In the genomic region with DNA sequence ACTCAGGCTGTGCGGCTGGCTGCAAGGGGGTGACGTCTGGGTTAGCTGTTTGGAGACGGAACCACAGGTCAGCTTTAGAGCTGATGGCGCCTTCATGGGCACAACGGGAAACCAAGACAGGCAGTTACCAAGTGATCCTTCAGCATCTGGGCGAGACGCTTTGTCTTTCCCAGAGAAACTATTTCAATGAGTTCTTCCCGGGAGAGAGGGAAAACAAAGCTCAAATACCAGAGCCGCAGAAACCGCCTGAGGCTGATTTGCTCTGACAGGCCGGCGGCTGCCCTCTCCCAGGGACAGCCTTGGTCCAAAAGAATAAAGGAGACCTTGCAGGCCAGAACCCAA, we compare ENCODE assay signal across 1 cellular context.
TF ChIP-seq lines count a peak whose summit lies in the region.

No MANE protein-coding gene starts in this region.

TF ChIP-seq in GM23338, 12 proteins besides CTCF, POLR2A, EP300 and RAD21:
- TF ChIP-seq ZNF331 (CRISPR knock-in tag; IDR thresholded peaks at IDR 0.05; ENCODE audit: low read depth) (no peak), NANOG (IDR thresholded peaks at IDR 0.05; ENCODE audit: borderline replicate concordance) (no peak), POLR2AphosphoS5 (IDR thresholded peaks at IDR 0.05; ENCODE audit: low read depth) (no peak), STAT1 (IDR thresholded peaks at IDR 0.05; ENCODE audit: unreplicated experiment) (no peak), EZH2 (IDR thresholded peaks at IDR 0.05; ENCODE audit: low read depth, unreplicated experiment) (no peak), EZH2phosphoT487 (IDR thresholded peaks at IDR 0.05; ENCODE audit: unreplicated experiment) (no peak), CREB1 (CRISPR knock-in tag; IDR thresholded peaks at IDR 0.05; ENCODE audit: low read depth) (no peak), ZNF114 (CRISPR knock-in tag; IDR thresholded peaks at IDR 0.05) (no peak), JUNB (IDR thresholded peaks at IDR 0.05; ENCODE audit: unreplicated experiment) (no peak)
- TF ChIP-seq, protein P1, sequence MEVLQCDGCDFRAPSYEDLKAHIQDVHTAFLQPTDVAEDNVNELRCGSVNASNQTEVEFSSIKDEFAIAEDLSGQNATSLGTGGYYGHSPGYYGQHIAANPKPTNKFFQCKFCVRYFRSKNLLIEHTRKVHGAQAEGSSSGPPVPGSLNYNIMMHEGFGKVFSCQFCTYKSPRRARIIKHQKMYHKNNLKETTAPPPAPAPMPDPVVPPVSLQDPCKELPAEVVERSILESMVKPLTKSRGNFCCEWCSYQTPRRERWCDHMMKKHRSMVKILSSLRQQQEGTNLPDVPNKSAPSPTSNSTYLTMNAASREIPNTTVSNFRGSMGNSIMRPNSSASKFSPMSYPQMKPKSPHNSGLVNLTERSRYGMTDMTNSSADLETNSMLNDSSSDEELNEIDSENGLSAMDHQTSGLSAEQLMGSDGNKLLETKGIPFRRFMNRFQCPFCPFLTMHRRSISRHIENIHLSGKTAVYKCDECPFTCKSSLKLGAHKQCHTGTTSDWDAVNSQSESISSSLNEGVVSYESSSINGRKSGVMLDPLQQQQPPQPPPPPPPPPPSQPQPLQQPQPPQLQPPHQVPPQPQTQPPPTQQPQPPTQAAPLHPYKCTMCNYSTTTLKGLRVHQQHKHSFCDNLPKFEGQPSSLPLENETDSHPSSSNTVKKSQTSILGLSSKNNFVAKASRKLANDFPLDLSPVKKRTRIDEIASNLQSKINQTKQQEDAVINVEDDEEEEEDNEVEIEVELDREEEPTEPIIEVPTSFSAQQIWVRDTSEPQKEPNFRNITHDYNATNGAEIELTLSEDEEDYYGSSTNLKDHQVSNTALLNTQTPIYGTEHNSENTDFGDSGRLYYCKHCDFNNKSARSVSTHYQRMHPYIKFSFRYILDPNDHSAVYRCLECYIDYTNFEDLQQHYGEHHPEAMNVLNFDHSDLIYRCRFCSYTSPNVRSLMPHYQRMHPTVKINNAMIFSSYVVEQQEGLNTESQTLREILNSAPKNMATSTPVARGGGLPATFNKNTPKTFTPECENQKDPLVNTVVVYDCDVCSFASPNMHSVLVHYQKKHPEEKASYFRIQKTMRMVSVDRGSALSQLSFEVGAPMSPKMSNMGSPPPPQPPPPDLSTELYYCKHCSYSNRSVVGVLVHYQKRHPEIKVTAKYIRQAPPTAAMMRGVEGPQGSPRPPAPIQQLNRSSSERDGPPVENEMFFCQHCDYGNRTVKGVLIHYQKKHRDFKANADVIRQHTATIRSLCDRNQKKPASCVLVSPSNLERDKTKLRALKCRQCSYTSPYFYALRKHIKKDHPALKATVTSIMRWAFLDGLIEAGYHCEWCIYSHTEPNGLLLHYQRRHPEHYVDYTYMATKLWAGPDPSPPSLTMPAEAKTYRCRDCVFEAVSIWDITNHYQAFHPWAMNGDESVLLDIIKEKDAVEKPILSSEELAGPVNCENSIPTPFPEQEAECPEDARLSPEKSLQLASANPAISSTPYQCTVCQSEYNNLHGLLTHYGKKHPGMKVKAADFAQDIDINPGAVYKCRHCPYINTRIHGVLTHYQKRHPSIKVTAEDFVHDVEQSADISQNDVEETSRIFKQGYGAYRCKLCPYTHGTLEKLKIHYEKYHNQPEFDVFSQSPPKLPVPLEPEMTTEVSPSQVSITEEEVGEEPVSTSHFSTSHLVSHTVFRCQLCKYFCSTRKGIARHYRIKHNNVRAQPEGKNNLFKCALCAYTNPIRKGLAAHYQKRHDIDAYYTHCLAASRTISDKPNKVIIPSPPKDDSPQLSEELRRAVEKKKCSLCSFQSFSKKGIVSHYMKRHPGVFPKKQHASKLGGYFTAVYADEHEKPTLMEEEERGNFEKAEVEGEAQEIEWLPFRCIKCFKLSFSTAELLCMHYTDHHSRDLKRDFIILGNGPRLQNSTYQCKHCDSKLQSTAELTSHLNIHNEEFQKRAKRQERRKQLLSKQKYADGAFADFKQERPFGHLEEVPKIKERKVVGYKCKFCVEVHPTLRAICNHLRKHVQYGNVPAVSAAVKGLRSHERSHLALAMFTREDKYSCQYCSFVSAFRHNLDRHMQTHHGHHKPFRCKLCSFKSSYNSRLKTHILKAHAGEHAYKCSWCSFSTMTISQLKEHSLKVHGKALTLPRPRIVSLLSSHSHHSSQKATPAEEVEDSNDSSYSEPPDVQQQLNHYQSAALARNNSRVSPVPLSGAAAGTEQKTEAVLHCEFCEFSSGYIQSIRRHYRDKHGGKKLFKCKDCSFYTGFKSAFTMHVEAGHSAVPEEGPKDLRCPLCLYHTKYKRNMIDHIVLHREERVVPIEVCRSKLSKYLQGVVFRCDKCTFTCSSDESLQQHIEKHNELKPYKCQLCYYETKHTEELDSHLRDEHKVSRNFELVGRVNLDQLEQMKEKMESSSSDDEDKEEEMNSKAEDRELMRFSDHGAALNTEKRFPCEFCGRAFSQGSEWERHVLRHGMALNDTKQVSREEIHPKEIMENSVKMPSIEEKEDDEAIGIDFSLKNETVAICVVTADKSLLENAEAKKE (CRISPR knock-in tag; IDR thresholded peaks at IDR 0.05): no peak
- TF ChIP-seq, protein P2, sequence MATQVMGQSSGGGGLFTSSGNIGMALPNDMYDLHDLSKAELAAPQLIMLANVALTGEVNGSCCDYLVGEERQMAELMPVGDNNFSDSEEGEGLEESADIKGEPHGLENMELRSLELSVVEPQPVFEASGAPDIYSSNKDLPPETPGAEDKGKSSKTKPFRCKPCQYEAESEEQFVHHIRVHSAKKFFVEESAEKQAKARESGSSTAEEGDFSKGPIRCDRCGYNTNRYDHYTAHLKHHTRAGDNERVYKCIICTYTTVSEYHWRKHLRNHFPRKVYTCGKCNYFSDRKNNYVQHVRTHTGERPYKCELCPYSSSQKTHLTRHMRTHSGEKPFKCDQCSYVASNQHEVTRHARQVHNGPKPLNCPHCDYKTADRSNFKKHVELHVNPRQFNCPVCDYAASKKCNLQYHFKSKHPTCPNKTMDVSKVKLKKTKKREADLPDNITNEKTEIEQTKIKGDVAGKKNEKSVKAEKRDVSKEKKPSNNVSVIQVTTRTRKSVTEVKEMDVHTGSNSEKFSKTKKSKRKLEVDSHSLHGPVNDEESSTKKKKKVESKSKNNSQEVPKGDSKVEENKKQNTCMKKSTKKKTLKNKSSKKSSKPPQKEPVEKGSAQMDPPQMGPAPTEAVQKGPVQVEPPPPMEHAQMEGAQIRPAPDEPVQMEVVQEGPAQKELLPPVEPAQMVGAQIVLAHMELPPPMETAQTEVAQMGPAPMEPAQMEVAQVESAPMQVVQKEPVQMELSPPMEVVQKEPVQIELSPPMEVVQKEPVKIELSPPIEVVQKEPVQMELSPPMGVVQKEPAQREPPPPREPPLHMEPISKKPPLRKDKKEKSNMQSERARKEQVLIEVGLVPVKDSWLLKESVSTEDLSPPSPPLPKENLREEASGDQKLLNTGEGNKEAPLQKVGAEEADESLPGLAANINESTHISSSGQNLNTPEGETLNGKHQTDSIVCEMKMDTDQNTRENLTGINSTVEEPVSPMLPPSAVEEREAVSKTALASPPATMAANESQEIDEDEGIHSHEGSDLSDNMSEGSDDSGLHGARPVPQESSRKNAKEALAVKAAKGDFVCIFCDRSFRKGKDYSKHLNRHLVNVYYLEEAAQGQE (IDR thresholded peaks at IDR 0.05; ENCODE audit: unreplicated experiment): no peak
- TF ChIP-seq, protein P3, sequence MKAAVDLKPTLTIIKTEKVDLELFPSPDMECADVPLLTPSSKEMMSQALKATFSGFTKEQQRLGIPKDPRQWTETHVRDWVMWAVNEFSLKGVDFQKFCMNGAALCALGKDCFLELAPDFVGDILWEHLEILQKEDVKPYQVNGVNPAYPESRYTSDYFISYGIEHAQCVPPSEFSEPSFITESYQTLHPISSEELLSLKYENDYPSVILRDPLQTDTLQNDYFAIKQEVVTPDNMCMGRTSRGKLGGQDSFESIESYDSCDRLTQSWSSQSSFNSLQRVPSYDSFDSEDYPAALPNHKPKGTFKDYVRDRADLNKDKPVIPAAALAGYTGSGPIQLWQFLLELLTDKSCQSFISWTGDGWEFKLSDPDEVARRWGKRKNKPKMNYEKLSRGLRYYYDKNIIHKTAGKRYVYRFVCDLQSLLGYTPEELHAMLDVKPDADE (IDR thresholded peaks at IDR 0.05): no peak
